In genomic region chr5:126099077-126099476, GRCh38 we compare ENCODE assay signal across 17 cellular contexts.
DNase-seq lines count a peak whose midpoint lies in the region; ATAC-seq, FAIRE-seq and TF ChIP-seq lines count a peak whose summit lies in the region.
"Had no signal": no experiment of that assay in that cellular context is flagged by ENCODE, and none has a peak within 500 bp of the region (broad histone marks: within the 10 kb centered on the region; RNA-seq: fewer than 3 reads in every experiment).

No MANE protein-coding gene starts in this region.

- no TSS peak for BruUV-seq in HepG2 (replicated peaks; lab: Mats Ljungman, UMichigan)

- TF ChIP-seq POLR2A in HepG2 (IDR thresholded peaks at IDR 0.05; ENCODE audit: insufficient read depth in 1 of 2, low read depth in 2 of 2, low read length in 2 of 2) = no peak
- TF ChIP-seq POLR2A in right lobe of liver (IDR thresholded peaks at IDR 0.05) = no peak

- H3K27me3 Mint-ChIP-seq in neural progenitor cell (ENCODE audit: insufficient read depth, low read depth) = no peaks in the 10 kb centered on the region
- H3K27me3 Mint-ChIP-seq: CD4-positive, alpha-beta memory T cell had no signal

- no peak for FAIRE-seq in HepG2 (lab: Jason Lieb, UNC)
- FAIRE-seq: GM12878, GM19239 had no signal

- no peaks in the 10 kb centered on the region for H3K27me3 ChIP-seq in HepG2 (ENCODE audit: control insufficient read depth in 1 of 2, insufficient read depth in 2 of 2, low read length in 2 of 2)
- H3K27me3 ChIP-seq in right lobe of liver = no peaks in the 10 kb centered on the region
- H3K27me3 ChIP-seq in neural progenitor cell = no peaks in the 10 kb centered on the region
- H3K27me3 ChIP-seq in brain microvascular endothelial cell (replicated peaks) = no peaks in the 10 kb centered on the region
- H3K27me3 ChIP-seq: BLaER1 had no signal

- POLR2A ChIA-PET in HepG2 (lab: Yijun Ruan, JAX) = no interaction called here

- no peak for TF ChIP-seq RAD21 in HepG2 (CRISPR knock-in tag; IDR thresholded peaks at IDR 0.05)

- no peaks in the 10 kb centered on the region for H3K36me3 Mint-ChIP-seq in neural progenitor cell
- H3K36me3 Mint-ChIP-seq: CD14-positive monocyte; CD4-positive, alpha-beta memory T cell had no signal

- H3K36me3 ChIP-seq in HepG2 (replicated peaks in 1 of 2; ENCODE audit: control insufficient read depth in 1 of 2, insufficient read depth in 2 of 2, low read length in 2 of 2) (no peaks in the 10 kb centered on the region), right lobe of liver (no peaks in the 10 kb centered on the region), neural progenitor cell (no peaks in the 10 kb centered on the region), brain microvascular endothelial cell (replicated peaks) (no peaks in the 10 kb centered on the region)
- H3K36me3 ChIP-seq: BLaER1, HAP-1 had no signal

- no peaks in the 10 kb centered on the region for H3K4me1 Mint-ChIP-seq in neural progenitor cell
- H3K4me1 Mint-ChIP-seq: CD14-positive monocyte; CD4-positive, alpha-beta memory T cell had no signal

- WGBS in HepG2 (ENCODE audit: low lambda C conversion rate) = 0% methylated on average over 4 of the region's 4 CpGs
- WGBS in right lobe of liver (ENCODE audit: insufficient coverage, low coverage, low lambda C conversion rate, missing lambda C conversion rate) = 57% methylated on average over 4 of the region's 4 CpGs

- H3K79me2 ChIP-seq in HepG2 (ENCODE audit: insufficient read depth, low read length) (no peaks in the 10 kb centered on the region), neural progenitor cell (ENCODE audit: low read depth) (no peaks in the 10 kb centered on the region)

- no peak overlapping the region for H2AFZ ChIP-seq in HepG2 (ENCODE audit: low read length)
- H2AFZ ChIP-seq in neural progenitor cell (replicated peaks) = no peak overlapping the region

- no peak overlapping the region for H3K4me2 ChIP-seq in HepG2 (ENCODE audit: low read depth, low read length)
- H3K4me2 ChIP-seq in neural progenitor cell = no peak overlapping the region
- H3K4me2 ChIP-seq: BLaER1 had no signal

- peaks cover 6% of the 10 kb centered on the region for H3K9me3 Mint-ChIP-seq in neural progenitor cell

- H3K4me3 Mint-ChIP-seq in neural progenitor cell = no peak overlapping the region
- H3K4me3 Mint-ChIP-seq: CD14-positive monocyte; CD4-positive, alpha-beta memory T cell had no signal

- CTCF ChIA-PET in HepG2 (lab: Yijun Ruan, JAX; ENCODE audit: low intra/inter-chr PET ratio, low total read pairs) = no interaction called here

- intact Hi-C loops in HepG2 (cut with micrococcal nuclease; ENCODE audit: unreplicated experiment) (no loop called here), right lobe of liver (cut with DNase I) (no loop called here)

- H4K20me1 ChIP-seq in HepG2 (ENCODE audit: insufficient read depth, low read length) (no peaks in the 10 kb centered on the region), neural progenitor cell (ENCODE audit: low read depth) (no peaks in the 10 kb centered on the region)
- H4K20me1 ChIP-seq: BLaER1 had no signal

- in situ Hi-C loops in HepG2 (cut with HindIII; ENCODE audit: extremely low pct_ligation_motif_present, low pct_unique_long_range_greater_than_20kb) = no loop called here
- in situ Hi-C loops in brain microvascular endothelial cell (cut with HindIII; ENCODE audit: low pct_ligation_motif_present, low sequenced_read_pairs) = no loop called here

- no peak overlapping the region for H3K27ac ChIP-seq in HepG2 (ENCODE audit: extremely low read length, insufficient read depth, low read length)
- H3K27ac ChIP-seq in right lobe of liver = no peak overlapping the region
- no peak overlapping the region for H3K27ac ChIP-seq in neural progenitor cell
- no peak overlapping the region for H3K27ac ChIP-seq in brain microvascular endothelial cell
- H3K27ac ChIP-seq: 22Rv1, BLaER1, HL-60 had no signal

- H3K9ac ChIP-seq in HepG2 (ENCODE audit: insufficient read depth, low read depth, low read length) (no peak overlapping the region), neural progenitor cell (no peak overlapping the region)
- H3K9ac ChIP-seq: BLaER1 had no signal

- H3K9me3 ChIP-seq in HepG2 (ENCODE audit: low read length) = no peaks in the 10 kb centered on the region
- H3K9me3 ChIP-seq in right lobe of liver = no peaks in the 10 kb centered on the region
- no peaks in the 10 kb centered on the region for H3K9me3 ChIP-seq in neural progenitor cell (ENCODE audit: low read depth)
- H3K9me3 ChIP-seq: BLaER1, HAP-1 had no signal

- H3K4me3 ChIP-seq in HepG2 (replicated peaks in 1 of 3; ENCODE audit: insufficient read depth in 1 of 3, low read depth in 2 of 3, low read length in 3 of 3) (no peak overlapping the region), right lobe of liver (no peak overlapping the region), neural progenitor cell (no peak overlapping the region), brain microvascular endothelial cell (ENCODE audit: low read depth, low read length) (no peak overlapping the region)
- H3K4me3 ChIP-seq: BLaER1, GM12878, HAP-1 had no signal

- TF ChIP-seq EP300 in HepG2 (IDR thresholded peaks at IDR 0.05; ENCODE audit: low read depth in 2 of 2, low read length in 2 of 2) (no peak), HepG2 (CRISPR knock-in tag; IDR thresholded peaks at IDR 0.05; ENCODE audit: borderline replicate concordance) (no peak)

- DNase-seq in HepG2 (ENCODE audit: low spot score) (no peak), right lobe of liver (no peak), cerebellar cortex (ENCODE audit: low spot score) (peak; percentile 35), neural progenitor cell (ENCODE audit: low spot score) (no peak), amniotic stem cell (lab: John Stamatoyannopoulos, UW) (no peak), SHP77 (lab: John Stamatoyannopoulos, UW) (no peak), brain microvascular endothelial cell (no peak)
- DNase-seq: Calu3; CD4-positive, alpha-beta memory T cell; DMS79 treated with DMSO at 0.1 percent for 48 hours had no signal

- no peaks in the 10 kb centered on the region for H3F3A ChIP-seq in neural progenitor cell (ENCODE audit: low read depth)

- H3K4me1 ChIP-seq in HepG2 (ENCODE audit: insufficient read depth, low read length) (no peaks in the 10 kb centered on the region), right lobe of liver (no peaks in the 10 kb centered on the region), neural progenitor cell (no peaks in the 10 kb centered on the region)
- H3K4me1 ChIP-seq: BLaER1, HAP-1 had no signal

- TF ChIP-seq CTCF in HepG2 (CRISPR knock-in tag; IDR thresholded peaks at IDR 0.05) (no peak), right lobe of liver (IDR thresholded peaks at IDR 0.05) (no peak), neural progenitor cell (IDR thresholded peaks at IDR 0.05) (no peak), brain microvascular endothelial cell (IDR thresholded peaks at IDR 0.05; ENCODE audit: low read depth, low read length, missing control alignments) (no peak)

- H3K27ac Mint-ChIP-seq in neural progenitor cell = peak overlapping the region; percentile 72
- H3K27ac Mint-ChIP-seq: CD4-positive, alpha-beta memory T cell had no signal

- ATAC-seq in HepG2 (no peak), right lobe of liver (no peak)
- ATAC-seq: GM12878 had no signal

TF ChIP-seq in HepG2, 621 proteins besides CTCF, POLR2A, EP300 and RAD21 (continues in another document):
- TF ChIP-seq MAFK (conservative IDR thresholded peaks at IDR 0.05 in 1 of 2, IDR thresholded peaks at IDR 0.05 in 1 of 2; ENCODE audit: low read length in 2 of 2) (peak in 1 of 2 experiments; percentile 62; a peak in 2 of 4 replicates), CSRNP1 (CRISPR knock-in tag; IDR thresholded peaks at IDR 0.05) (no peak)
